In the genomic region with DNA sequence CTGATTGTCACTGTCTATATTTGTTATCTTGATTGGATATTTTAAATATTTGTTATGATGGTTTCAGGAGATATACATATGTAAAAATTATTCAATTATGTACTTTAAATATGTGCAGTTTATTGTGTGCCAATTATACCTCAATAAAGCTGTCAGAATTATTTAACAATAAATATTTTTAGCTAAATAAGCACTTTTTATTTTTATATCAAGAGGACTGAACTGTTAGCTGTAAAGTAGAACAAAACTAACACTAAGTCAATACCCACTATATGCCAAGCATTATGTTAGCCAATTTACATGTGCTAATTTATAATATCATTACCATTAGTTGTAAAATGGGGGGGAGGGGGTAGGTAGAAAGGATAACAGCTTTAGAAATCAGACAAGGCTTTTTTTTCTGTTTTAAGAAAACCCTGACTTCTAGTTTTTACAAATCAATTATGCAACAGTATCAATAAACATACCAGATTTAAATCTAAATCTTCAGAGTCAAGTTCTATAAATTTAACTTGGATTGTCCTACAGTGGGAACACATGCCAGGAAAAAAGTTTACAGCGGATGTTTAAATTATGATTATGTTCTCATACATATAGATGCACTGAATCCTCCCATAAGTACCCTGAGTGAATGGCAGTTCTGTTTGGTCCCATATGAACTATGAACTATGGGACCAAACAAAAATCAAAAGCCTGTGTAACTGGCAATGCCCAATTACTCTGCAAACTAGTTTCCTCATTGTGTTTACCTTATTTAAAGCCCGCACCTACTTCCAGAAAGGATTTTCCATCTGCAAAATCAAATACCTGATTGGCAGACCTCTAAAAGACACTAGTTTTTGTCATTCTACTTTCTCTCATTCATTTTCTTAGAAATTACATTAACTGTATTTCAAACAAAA, we compare ENCODE assay signal across 17 cellular contexts. TPM values are rescaled to one million over a fixed set of nuclear protein-coding genes. Genes with fewer than 3 reads are reported as not detected.
DNase-seq lines count a peak whose midpoint lies in the region; ATAC-seq, FAIRE-seq and TF ChIP-seq lines count a peak whose summit lies in the region.
"Had no signal": no experiment of that assay in that cellular context is flagged by ENCODE, and none has a peak within 500 bp of the region (broad histone marks: within the 10 kb centered on the region; RNA-seq: fewer than 3 reads in every experiment).

No MANE protein-coding gene starts in this region.

- H3K9me3 Mint-ChIP-seq in CD4-positive, alpha-beta T cell, result no peaks in the 10 kb centered on the region
- H3K9me3 Mint-ChIP-seq in neural crest cell, result no peaks in the 10 kb centered on the region
- H3K9me3 Mint-ChIP-seq: activated naive CD8-positive, alpha-beta T cell treated with anti-CD3 and anti-CD28 coated beads, Interleukin-2, amount 10 ng/mL, durations not matched to agents 7 days and 5 days; stimulated activated naive CD8-positive, alpha-beta T cell treated with anti-CD3 and anti-CD28 coated beads, Interleukin-15, Interleukin-2, amounts not matched to agents 100 ng/mL and 50 ng/mL, for 24 hours had no signal

- H3K9me2 ChIP-seq in Loucy (replicated peaks; ENCODE audit: low read depth, low read length), result no peaks in the 10 kb centered on the region

- H3K36me3 Mint-ChIP-seq in CD4-positive, alpha-beta T cell (ENCODE audit: low read depth), result peaks cover 23% of the 10 kb centered on the region
- no peaks in the 10 kb centered on the region for H3K36me3 Mint-ChIP-seq in neural crest cell (ENCODE audit: low read depth)
- H3K36me3 Mint-ChIP-seq: IgD-negative memory B cell had no signal

- peak overlapping the region; percentile 88 for H3K27ac Mint-ChIP-seq in CD4-positive, alpha-beta T cell
- H3K27ac Mint-ChIP-seq in neural crest cell (ENCODE audit: unreplicated experiment), result no peak overlapping the region
- H3K27ac Mint-ChIP-seq: activated naive CD8-positive, alpha-beta T cell treated with anti-CD3 and anti-CD28 coated beads, Interleukin-2, amount 10 ng/mL, durations not matched to agents 7 days and 5 days; stimulated activated naive CD8-positive, alpha-beta T cell treated with anti-CD3 and anti-CD28 coated beads, Interleukin-15, Interleukin-2, amounts not matched to agents 100 ng/mL and 50 ng/mL, for 24 hours had no signal

- DNase-seq in CD4-positive, alpha-beta T cell, result no peak
- no peak for DNase-seq in dorsolateral prefrontal cortex
- DNase-seq in neural crest cell (ENCODE audit: low read depth, low spot score), result no peak
- no peak for DNase-seq in HEK293T (ENCODE audit: extremely low spot score)
- DNase-seq in AG20443 (ENCODE audit: low spot score), result no peak
- DNase-seq in NOMO-1 (lab: John Stamatoyannopoulos, UW; ENCODE audit: unreplicated experiment in 2 of 2), result no peak
- DNase-seq in frontal cortex (ENCODE audit: low spot score in 2 of 2), result no peak
- DNase-seq: activated naive CD8-positive, alpha-beta T cell treated with anti-CD3 and anti-CD28 coated beads, Interleukin-2, amount 10 ng/mL, durations not matched to agents 7 days and 5 days; central memory CD4-positive, alpha-beta T cell; midbrain; OCI-M1; pancreas had no signal

- H2AFZ ChIP-seq in Loucy (ENCODE audit: low read length), result no peak overlapping the region

- no peaks in the 10 kb centered on the region for H3K9me3 ChIP-seq in CD4-positive, alpha-beta T cell (ENCODE audit: control insufficient read depth, low read length)
- H3K9me3 ChIP-seq in Loucy (ENCODE audit: insufficient read depth, low read depth, low read length), result no peaks in the 10 kb centered on the region
- H3K9me3 ChIP-seq: HAP-1, pancreas had no signal

- no peak overlapping the region for H3K9ac ChIP-seq in Loucy (ENCODE audit: low read depth, low read length, poor library complexity, severe bottlenecking)

- no peaks in the 10 kb centered on the region for H3K27me3 ChIP-seq in CD4-positive, alpha-beta T cell (ENCODE audit: control insufficient read depth, insufficient read depth, low read length)
- no peaks in the 10 kb centered on the region for H3K27me3 ChIP-seq in Loucy (ENCODE audit: insufficient read depth, low read length, poor library complexity, severe bottlenecking)
- no peaks in the 10 kb centered on the region for H3K27me3 ChIP-seq in dorsolateral prefrontal cortex
- H3K27me3 ChIP-seq: pancreas had no signal

- no peaks in the 10 kb centered on the region for H3K27me3 Mint-ChIP-seq in CD4-positive, alpha-beta T cell
- H3K27me3 Mint-ChIP-seq in neural crest cell (ENCODE audit: low read depth), result no peaks in the 10 kb centered on the region
- H3K27me3 Mint-ChIP-seq: activated naive CD8-positive, alpha-beta T cell treated with anti-CD3 and anti-CD28 coated beads, Interleukin-2, amount 10 ng/mL, durations not matched to agents 7 days and 5 days; IgD-negative memory B cell; stimulated activated naive CD8-positive, alpha-beta T cell treated with anti-CD3 and anti-CD28 coated beads, Interleukin-15, Interleukin-2, amounts not matched to agents 100 ng/mL and 50 ng/mL, for 24 hours had no signal

- H3K4me2 ChIP-seq in Loucy (ENCODE audit: low read depth, low read length, poor library complexity, severe bottlenecking), result peak overlapping the region; percentile 93

- H3K4me1 ChIP-seq in Loucy (ENCODE audit: insufficient read depth, low read length, poor library complexity, severe bottlenecking), result peaks cover 23% of the 10 kb centered on the region

- no peak for ATAC-seq in CD4-positive, alpha-beta T cell (ENCODE audit: poor library complexity)
- ATAC-seq: pancreas had no signal

- 0 out of 2 replicates have a peak, but pooled peaks cover 3% of the 10 kb centered on the region for H3F3A ChIP-seq in Loucy (ENCODE audit: low read depth)

- H4K20me1 ChIP-seq in Loucy (ENCODE audit: insufficient read depth, low read length, poor library complexity, severe bottlenecking), result peaks cover 32% of the 10 kb centered on the region

- H3K27ac ChIP-seq in CD4-positive, alpha-beta T cell (ENCODE audit: low read depth, low read length), result no peak overlapping the region
- H3K27ac ChIP-seq in dorsolateral prefrontal cortex, result peak overlapping the region in 2 of 59 donors; percentile 9 to 15
- H3K27ac ChIP-seq: pancreas had no signal

- no peak for FAIRE-seq in frontal cortex (lab: Jason Lieb, UNC)
- FAIRE-seq: GM12892, pancreas had no signal

- H3K36me3 ChIP-seq in Loucy (ENCODE audit: insufficient read depth, low read length), result no peaks in the 10 kb centered on the region
- H3K36me3 ChIP-seq: HAP-1, pancreas had no signal

- POLR2A ChIA-PET in CD4-positive, alpha-beta T cell (lab: Charles Lee), result interaction anchor here (1.0 to 4.0 kb wide), 2 partner anchors 11 to 20 kb away, joined by 3 to 42 read pairs; partner anchors contain the start of gene BRMS1L
- POLR2A ChIA-PET in HEK293T (lab: Yijun Ruan, JAX), result interaction anchor here (3.5 kb wide), 1 partner anchor 20 kb away, joined by 22 read pairs; the partner anchor contains the start of gene BRMS1L

- intact Hi-C loops in CD4-positive, alpha-beta T cell (cut with DNase I, micrococcal nuclease), result loop anchor here (5.0 to 10.0 kb wide), 4 partner anchors 39 to 1271 kb away; partner anchors contain the start of genes EAPP (in 1 of the 2), NFKBIA (in 1 of the 2), PPP2R3C (in 1 of the 2) and PRORP (in 1 of the 2)
- intact Hi-C loops in dorsolateral prefrontal cortex (cut with DNase I), result loop anchor here in 1 of 2 donors (10.0 kb wide), 1 partner anchor 51 kb away; no protein-coding TSS in a partner anchor

- peak overlapping the region; percentile 99 for H3K4me3 ChIP-seq in Loucy (ENCODE audit: low read length, poor library complexity, severe bottlenecking)
- peak overlapping the region in 41 of 59 donors; percentile 3 to 93 (median 84) for H3K4me3 ChIP-seq in dorsolateral prefrontal cortex
- H3K4me3 ChIP-seq: HAP-1 had no signal

- CTCF ChIA-PET in CD4-positive, alpha-beta T cell (lab: Charles Lee), result interaction anchor here (2.0 to 2.9 kb wide), 2 partner anchors 12 to 16 kb away, joined by 5 to 12 read pairs; no protein-coding TSS in a partner anchor
- CTCF ChIA-PET in HEK293T (lab: Yijun Ruan, JAX), result interaction anchor here (0.6 to 1.6 kb wide), 3 partner anchors 11 to 16 kb away, joined by 5 to 6 read pairs (median 6); no protein-coding TSS in a partner anchor

- peaks cover 39% of the 10 kb centered on the region for H3K79me2 ChIP-seq in Loucy (ENCODE audit: insufficient read depth, low read length)

- peaks cover 59% of the 10 kb centered on the region for H3K4me1 Mint-ChIP-seq in CD4-positive, alpha-beta T cell (ENCODE audit: low read depth)
- H3K4me1 Mint-ChIP-seq in neural crest cell, result peaks cover 25% of the 10 kb centered on the region

- no peak for TF ChIP-seq CTCF in CD4-positive, alpha-beta T cell (IDR thresholded peaks at IDR 0.05)
- TF ChIP-seq CTCF in Loucy (conservative IDR thresholded peaks at IDR 0.05; ENCODE audit: low read length) (no peak), dorsolateral prefrontal cortex (IDR thresholded peaks at IDR 0.05 in 54 of 56, conservative IDR thresholded peaks at IDR 0.05 in 2 of 56; ENCODE audit: low read depth in 1 of 56, partially characterized antibody in 56 of 56) (no peak), neural crest cell (conservative IDR thresholded peaks at IDR 0.05) (no peak)

- H3K4me3 Mint-ChIP-seq in CD4-positive, alpha-beta T cell, result peak overlapping the region; percentile 99
- peak overlapping the region; percentile 67 for H3K4me3 Mint-ChIP-seq in neural crest cell

TF ChIP-seq in HEK293T, 16 proteins besides CTCF, POLR2A, EP300 and RAD21 (continues in another document):
- TF ChIP-seq ELF4 (IDR thresholded peaks at IDR 0.05), result no peak
- no peak for TF ChIP-seq ZNF384 (IDR thresholded peaks at IDR 0.05)
- TF ChIP-seq FOXK2 (IDR thresholded peaks at IDR 0.05), result no peak
- no peak for TF ChIP-seq SUZ12 (IDR thresholded peaks at IDR 0.05)
- TF ChIP-seq TARDBP (IDR thresholded peaks at IDR 0.05), result no peak
- no peak for TF ChIP-seq PKNOX1 (IDR thresholded peaks at IDR 0.05)
- TF ChIP-seq NFRKB (IDR thresholded peaks at IDR 0.05), result no peak
- no peak for TF ChIP-seq CTBP1 (IDR thresholded peaks at IDR 0.05; ENCODE audit: borderline replicate concordance)
- no peak for TF ChIP-seq LEF1 (IDR thresholded peaks at IDR 0.05; ENCODE audit: borderline replicate concordance)
- no peak for TF ChIP-seq HDGF (IDR thresholded peaks at IDR 0.05; ENCODE audit: borderline replicate concordance)

RNA-seq across cellular contexts. Expression of gene RALGAPA1, which starts 2.8 kb away (rescaled TPM):
- total RNA-seq in CD4-positive, alpha-beta T cell, result 10 to 100 TPM; 72.0 to 75.5 TPM
- total RNA-seq in dorsolateral prefrontal cortex (100 to 1,000 TPM; 121 to 188 (median 151) TPM), neural crest cell (42.0 and 46.0 TPM in 2 replicates), frontal cortex (150 TPM)

RNA-seq across cellular contexts. Expression of gene BRMS1L, which starts 19.9 kb away (rescaled TPM):
- 1 to 10 TPM; 6.1 to 9.2 TPM for total RNA-seq in CD4-positive, alpha-beta T cell
- total RNA-seq in dorsolateral prefrontal cortex (10 to 100 TPM; 12.3 to 33.5 (median 21.4) TPM), neural crest cell (12.4 and 14.5 TPM in 2 replicates), frontal cortex (17.9 TPM)
